1 cellular context compared by ENCODE assay signal in the genomic region with DNA sequence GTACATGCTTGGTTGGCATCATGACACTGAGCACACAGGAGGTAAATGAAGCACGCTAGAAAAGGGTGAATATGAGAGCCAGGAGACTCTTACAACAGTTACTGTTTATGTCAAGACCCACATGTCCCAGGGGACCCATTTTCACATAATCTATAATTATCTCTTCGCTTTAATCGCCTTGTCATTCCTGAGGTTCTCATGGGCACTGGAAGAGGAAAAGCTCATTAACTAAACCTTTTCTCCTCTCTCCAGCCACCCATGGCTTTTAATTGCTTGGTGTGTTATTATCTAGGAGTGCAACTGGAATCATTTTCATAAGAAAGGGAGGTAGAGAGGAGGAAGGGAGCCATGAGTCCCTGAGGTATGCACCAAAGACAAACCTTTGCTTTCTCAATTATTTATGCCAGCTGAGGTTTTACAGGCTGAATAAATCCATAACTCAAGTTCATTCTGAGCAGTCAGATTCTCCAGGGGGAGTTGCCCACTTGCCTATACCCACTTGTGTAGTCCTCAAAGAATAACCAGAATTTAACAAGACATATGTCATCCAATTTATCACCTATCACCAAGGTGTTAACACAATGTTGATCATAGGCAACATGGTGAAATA.
TF ChIP-seq lines count a peak whose summit lies in the region.

No MANE protein-coding gene starts in this region.

TF ChIP-seq in HEK293, 187 proteins besides CTCF, POLR2A, EP300 and RAD21 (continued from another document and continues in another):
- TF ChIP-seq, protein P1, sequence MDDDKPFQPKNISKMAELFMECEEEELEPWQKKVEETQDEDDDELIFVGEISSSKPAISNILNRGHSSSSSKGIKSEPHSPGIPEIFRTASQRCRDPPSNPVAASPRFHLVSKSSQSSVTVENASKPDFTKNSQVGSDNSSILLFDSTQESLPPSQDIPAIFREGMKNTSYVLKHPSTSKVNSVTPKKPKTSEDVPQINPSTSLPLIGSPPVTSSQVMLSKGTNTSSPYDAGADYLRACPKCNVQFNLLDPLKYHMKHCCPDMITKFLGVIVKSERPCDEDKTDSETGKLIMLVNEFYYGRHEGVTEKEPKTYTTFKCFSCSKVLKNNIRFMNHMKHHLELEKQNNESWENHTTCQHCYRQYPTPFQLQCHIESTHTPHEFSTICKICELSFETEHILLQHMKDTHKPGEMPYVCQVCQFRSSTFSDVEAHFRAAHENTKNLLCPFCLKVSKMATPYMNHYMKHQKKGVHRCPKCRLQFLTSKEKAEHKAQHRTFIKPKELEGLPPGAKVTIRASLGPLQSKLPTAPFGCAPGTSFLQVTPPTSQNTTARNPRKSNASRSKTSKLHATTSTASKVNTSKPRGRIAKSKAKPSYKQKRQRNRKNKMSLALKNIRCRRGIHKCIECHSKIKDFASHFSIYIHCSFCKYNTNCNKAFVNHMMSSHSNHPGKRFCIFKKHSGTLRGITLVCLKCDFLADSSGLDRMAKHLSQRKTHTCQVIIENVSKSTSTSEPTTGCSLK (tag by site-specific recombination; IDR thresholded peaks at IDR 0.05): no peak
- TF ChIP-seq ZNF76 (tag by site-specific recombination; IDR thresholded peaks at IDR 0.05; ENCODE audit: borderline replicate concordance, low read depth) (no peak; the same call in 1 of the 2 replicates), ZNF221 (tag by site-specific recombination; IDR thresholded peaks at IDR 0.05; ENCODE audit: borderline replicate concordance) (no peak), ZNF140 (tag by site-specific recombination; IDR thresholded peaks at IDR 0.05) (no peak), KLF16 (tag by site-specific recombination; IDR thresholded peaks at IDR 0.05) (no peak), ZNF169 (tag by site-specific recombination; IDR thresholded peaks at IDR 0.05) (no peak), ZIC2 (tag by site-specific recombination; IDR thresholded peaks at IDR 0.05) (peak; percentile 70), ZNF670 (tag by site-specific recombination; IDR thresholded peaks at IDR 0.05; ENCODE audit: low read depth) (no peak), ZNF626 (tag by site-specific recombination; IDR thresholded peaks at IDR 0.05) (no peak), ZNF473 (tag by site-specific recombination; IDR thresholded peaks at IDR 0.05) (no peak), ZNF133 (tag by site-specific recombination; IDR thresholded peaks at IDR 0.05) (no peak), ZNF175 (tag by site-specific recombination; IDR thresholded peaks at IDR 0.05) (no peak), ZNF600 (tag by site-specific recombination; IDR thresholded peaks at IDR 0.05) (no peak), PRDM1 (tag by site-specific recombination; IDR thresholded peaks at IDR 0.05) (no peak), ZBTB8A (tag by site-specific recombination; IDR thresholded peaks at IDR 0.05) (peak; percentile 76), TCF7L2 (IDR thresholded peaks at IDR 0.05; ENCODE audit: borderline replicate concordance, low read depth, low read length) (peak; percentile 72), MZF1 (tag by site-specific recombination; IDR thresholded peaks at IDR 0.05; ENCODE audit: borderline replicate concordance) (peak; percentile 72; the same call in 1 of the 2 replicates), ZNF214 (tag by site-specific recombination; IDR thresholded peaks at IDR 0.05; ENCODE audit: borderline replicate concordance) (no peak), ZNF366 (tag by site-specific recombination; conservative IDR thresholded peaks at IDR 0.05) (peak; percentile 51; the same call in 1 of the 2 replicates), ZNF701 (tag by site-specific recombination; IDR thresholded peaks at IDR 0.05) (no peak), ZNF792 (tag by site-specific recombination; IDR thresholded peaks at IDR 0.05) (no peak), ZNF324 (tag by site-specific recombination; IDR thresholded peaks at IDR 0.05) (peak; percentile 56; the same call in 1 of the 2 replicates), ZNF211 (tag by site-specific recombination; IDR thresholded peaks at IDR 0.05; ENCODE audit: low read depth) (no peak), ZBTB1 (tag by site-specific recombination; IDR thresholded peaks at IDR 0.05) (peak; percentile 84; the same call in 1 of the 2 replicates), ZNF596 (tag by site-specific recombination; IDR thresholded peaks at IDR 0.05) (peak; percentile 90), HOXD13 (CRISPR knock-in tag; IDR thresholded peaks at IDR 0.05; ENCODE audit: borderline replicate concordance) (no peak), ZNF394 (tag by site-specific recombination; IDR thresholded peaks at IDR 0.05; ENCODE audit: borderline replicate concordance) (0 out of 2 replicates have a peak, but pooled peaks have one; percentile 56), REPIN1 (tag by site-specific recombination; IDR thresholded peaks at IDR 0.05; ENCODE audit: low read depth) (no peak), GLIS1 (tag by site-specific recombination; IDR thresholded peaks at IDR 0.05) (peak; percentile 84)
- TF ChIP-seq, protein P2, sequence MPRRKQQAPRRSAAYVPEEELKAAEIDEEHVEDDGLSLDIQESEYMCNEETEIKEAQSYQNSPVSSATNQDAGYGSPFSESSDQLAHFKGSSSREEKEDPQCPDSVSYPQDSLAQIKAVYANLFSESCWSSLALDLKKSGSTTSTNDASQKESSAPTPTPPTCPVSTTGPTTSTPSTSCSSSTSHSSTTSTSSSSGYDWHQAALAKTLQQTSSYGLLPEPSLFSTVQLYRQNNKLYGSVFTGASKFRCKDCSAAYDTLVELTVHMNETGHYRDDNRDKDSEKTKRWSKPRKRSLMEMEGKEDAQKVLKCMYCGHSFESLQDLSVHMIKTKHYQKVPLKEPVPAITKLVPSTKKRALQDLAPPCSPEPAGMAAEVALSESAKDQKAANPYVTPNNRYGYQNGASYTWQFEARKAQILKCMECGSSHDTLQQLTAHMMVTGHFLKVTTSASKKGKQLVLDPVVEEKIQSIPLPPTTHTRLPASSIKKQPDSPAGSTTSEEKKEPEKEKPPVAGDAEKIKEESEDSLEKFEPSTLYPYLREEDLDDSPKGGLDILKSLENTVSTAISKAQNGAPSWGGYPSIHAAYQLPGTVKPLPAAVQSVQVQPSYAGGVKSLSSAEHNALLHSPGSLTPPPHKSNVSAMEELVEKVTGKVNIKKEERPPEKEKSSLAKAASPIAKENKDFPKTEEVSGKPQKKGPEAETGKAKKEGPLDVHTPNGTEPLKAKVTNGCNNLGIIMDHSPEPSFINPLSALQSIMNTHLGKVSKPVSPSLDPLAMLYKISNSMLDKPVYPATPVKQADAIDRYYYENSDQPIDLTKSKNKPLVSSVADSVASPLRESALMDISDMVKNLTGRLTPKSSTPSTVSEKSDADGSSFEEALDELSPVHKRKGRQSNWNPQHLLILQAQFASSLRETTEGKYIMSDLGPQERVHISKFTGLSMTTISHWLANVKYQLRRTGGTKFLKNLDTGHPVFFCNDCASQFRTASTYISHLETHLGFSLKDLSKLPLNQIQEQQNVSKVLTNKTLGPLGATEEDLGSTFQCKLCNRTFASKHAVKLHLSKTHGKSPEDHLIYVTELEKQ (tag by site-specific recombination; IDR thresholded peaks at IDR 0.05; ENCODE audit: borderline replicate concordance): peak; percentile 72; the same call in 1 of the 2 replicates
- TF ChIP-seq, protein P3, sequence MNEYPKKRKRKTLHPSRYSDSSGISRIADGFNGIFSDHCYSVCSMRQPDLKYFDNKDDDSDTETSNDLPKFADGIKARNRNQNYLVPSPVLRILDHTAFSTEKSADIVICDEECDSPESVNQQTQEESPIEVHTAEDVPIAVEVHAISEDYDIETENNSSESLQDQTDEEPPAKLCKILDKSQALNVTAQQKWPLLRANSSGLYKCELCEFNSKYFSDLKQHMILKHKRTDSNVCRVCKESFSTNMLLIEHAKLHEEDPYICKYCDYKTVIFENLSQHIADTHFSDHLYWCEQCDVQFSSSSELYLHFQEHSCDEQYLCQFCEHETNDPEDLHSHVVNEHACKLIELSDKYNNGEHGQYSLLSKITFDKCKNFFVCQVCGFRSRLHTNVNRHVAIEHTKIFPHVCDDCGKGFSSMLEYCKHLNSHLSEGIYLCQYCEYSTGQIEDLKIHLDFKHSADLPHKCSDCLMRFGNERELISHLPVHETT (tag by site-specific recombination; IDR thresholded peaks at IDR 0.05): peak; percentile 28; the same call in 1 of the 2 replicates
- TF ChIP-seq, protein P4, sequence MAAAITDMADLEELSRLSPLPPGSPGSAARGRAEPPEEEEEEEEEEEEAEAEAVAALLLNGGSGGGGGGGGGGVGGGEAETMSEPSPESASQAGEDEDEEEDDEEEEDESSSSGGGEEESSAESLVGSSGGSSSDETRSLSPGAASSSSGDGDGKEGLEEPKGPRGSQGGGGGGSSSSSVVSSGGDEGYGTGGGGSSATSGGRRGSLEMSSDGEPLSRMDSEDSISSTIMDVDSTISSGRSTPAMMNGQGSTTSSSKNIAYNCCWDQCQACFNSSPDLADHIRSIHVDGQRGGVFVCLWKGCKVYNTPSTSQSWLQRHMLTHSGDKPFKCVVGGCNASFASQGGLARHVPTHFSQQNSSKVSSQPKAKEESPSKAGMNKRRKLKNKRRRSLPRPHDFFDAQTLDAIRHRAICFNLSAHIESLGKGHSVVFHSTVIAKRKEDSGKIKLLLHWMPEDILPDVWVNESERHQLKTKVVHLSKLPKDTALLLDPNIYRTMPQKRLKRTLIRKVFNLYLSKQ (tag by site-specific recombination; IDR thresholded peaks at IDR 0.05; ENCODE audit: borderline replicate concordance): no peak
- TF ChIP-seq, protein P5, sequence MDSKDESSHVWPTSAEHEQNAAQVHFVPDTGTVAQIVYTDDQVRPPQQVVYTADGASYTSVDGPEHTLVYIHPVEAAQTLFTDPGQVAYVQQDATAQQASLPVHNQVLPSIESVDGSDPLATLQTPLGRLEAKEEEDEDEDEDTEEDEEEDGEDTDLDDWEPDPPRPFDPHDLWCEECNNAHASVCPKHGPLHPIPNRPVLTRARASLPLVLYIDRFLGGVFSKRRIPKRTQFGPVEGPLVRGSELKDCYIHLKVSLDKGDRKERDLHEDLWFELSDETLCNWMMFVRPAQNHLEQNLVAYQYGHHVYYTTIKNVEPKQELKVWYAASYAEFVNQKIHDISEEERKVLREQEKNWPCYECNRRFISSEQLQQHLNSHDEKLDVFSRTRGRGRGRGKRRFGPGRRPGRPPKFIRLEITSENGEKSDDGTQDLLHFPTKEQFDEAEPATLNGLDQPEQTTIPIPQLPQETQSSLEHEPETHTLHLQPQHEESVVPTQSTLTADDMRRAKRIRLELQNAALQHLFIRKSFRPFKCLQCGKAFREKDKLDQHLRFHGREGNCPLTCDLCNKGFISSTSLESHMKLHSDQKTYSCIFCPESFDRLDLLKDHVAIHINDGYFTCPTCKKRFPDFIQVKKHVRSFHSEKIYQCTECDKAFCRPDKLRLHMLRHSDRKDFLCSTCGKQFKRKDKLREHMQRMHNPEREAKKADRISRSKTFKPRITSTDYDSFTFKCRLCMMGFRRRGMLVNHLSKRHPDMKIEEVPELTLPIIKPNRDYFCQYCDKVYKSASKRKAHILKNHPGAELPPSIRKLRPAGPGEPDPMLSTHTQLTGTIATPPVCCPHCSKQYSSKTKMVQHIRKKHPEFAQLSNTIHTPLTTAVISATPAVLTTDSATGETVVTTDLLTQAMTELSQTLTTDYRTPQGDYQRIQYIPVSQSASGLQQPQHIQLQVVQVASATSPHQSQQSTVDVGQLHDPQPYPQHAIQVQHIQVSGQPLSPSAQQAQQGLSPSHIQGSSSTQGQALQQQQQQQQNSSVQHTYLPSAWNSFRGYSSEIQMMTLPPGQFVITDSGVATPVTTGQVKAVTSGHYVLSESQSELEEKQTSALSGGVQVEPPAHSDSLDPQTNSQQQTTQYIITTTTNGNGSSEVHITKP (tag by site-specific recombination; IDR thresholded peaks at IDR 0.05): peak; percentile 21; the same call in 1 of the 2 replicates
- TF ChIP-seq, protein P6, sequence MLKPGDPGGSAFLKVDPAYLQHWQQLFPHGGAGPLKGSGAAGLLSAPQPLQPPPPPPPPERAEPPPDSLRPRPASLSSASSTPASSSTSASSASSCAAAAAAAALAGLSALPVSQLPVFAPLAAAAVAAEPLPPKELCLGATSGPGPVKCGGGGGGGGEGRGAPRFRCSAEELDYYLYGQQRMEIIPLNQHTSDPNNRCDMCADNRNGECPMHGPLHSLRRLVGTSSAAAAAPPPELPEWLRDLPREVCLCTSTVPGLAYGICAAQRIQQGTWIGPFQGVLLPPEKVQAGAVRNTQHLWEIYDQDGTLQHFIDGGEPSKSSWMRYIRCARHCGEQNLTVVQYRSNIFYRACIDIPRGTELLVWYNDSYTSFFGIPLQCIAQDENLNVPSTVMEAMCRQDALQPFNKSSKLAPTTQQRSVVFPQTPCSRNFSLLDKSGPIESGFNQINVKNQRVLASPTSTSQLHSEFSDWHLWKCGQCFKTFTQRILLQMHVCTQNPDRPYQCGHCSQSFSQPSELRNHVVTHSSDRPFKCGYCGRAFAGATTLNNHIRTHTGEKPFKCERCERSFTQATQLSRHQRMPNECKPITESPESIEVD (tag by site-specific recombination; IDR thresholded peaks at IDR 0.05): peak; percentile 98
- TF ChIP-seq, protein P7, sequence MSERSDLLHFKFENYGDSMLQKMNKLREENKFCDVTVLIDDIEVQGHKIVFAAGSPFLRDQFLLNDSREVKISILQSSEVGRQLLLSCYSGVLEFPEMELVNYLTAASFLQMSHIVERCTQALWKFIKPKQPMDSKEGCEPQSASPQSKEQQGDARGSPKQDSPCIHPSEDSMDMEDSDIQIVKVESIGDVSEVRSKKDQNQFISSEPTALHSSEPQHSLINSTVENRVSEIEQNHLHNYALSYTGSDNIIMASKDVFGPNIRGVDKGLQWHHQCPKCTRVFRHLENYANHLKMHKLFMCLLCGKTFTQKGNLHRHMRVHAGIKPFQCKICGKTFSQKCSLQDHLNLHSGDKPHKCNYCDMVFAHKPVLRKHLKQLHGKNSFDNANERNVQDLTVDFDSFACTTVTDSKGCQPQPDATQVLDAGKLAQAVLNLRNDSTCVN (tag by site-specific recombination; optimal IDR thresholded peaks at IDR 0.05): no peak
- TF ChIP-seq, protein P8, sequence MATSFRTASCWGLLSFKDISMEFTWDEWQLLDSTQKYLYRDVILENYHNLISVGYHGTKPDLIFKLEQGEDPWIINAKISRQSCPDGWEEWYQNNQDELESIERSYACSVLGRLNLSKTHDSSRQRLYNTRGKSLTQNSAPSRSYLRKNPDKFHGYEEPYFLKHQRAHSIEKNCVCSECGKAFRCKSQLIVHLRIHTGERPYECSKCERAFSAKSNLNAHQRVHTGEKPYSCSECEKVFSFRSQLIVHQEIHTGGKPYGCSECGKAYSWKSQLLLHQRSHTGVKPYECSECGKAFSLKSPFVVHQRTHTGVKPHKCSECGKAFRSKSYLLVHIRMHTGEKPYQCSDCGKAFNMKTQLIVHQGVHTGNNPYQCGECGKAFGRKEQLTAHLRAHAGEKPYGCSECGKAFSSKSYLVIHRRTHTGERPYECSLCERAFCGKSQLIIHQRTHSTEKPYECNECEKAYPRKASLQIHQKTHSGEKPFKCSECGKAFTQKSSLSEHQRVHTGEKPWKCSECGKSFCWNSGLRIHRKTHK (tag by site-specific recombination; IDR thresholded peaks at IDR 0.05): no peak
- TF ChIP-seq, protein P9, sequence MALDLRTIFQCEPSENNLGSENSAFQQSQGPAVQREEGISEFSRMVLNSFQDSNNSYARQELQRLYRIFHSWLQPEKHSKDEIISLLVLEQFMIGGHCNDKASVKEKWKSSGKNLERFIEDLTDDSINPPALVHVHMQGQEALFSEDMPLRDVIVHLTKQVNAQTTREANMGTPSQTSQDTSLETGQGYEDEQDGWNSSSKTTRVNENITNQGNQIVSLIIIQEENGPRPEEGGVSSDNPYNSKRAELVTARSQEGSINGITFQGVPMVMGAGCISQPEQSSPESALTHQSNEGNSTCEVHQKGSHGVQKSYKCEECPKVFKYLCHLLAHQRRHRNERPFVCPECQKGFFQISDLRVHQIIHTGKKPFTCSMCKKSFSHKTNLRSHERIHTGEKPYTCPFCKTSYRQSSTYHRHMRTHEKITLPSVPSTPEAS (tag by site-specific recombination; IDR thresholded peaks at IDR 0.05): no peak
